2 cellular contexts compared by ENCODE assay signal in the genomic region with DNA sequence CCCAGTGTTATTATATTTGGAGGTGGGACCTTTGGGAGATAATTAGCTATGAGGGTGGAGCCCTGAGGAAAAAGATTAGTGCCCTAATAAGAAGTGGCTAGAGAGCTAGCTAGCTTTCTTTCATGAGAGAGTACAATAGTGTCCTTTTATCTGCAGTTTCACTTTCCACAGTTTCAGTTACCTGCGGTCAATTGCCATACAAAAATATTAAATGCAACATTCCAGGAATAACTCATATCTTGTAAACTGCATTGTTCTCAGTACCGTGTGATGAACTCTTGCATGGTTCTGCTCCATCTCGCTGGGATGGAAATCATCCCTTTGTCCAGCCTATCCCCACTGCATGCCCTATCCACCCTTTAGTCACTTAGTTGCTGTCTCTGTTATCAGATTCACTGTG.
TF ChIP-seq lines count a peak whose summit lies in the region.

No MANE protein-coding gene starts in this region.

TF ChIP-seq in GM23338, 12 proteins besides CTCF, POLR2A, EP300 and RAD21 (continued from another document):
- TF ChIP-seq, protein P1, sequence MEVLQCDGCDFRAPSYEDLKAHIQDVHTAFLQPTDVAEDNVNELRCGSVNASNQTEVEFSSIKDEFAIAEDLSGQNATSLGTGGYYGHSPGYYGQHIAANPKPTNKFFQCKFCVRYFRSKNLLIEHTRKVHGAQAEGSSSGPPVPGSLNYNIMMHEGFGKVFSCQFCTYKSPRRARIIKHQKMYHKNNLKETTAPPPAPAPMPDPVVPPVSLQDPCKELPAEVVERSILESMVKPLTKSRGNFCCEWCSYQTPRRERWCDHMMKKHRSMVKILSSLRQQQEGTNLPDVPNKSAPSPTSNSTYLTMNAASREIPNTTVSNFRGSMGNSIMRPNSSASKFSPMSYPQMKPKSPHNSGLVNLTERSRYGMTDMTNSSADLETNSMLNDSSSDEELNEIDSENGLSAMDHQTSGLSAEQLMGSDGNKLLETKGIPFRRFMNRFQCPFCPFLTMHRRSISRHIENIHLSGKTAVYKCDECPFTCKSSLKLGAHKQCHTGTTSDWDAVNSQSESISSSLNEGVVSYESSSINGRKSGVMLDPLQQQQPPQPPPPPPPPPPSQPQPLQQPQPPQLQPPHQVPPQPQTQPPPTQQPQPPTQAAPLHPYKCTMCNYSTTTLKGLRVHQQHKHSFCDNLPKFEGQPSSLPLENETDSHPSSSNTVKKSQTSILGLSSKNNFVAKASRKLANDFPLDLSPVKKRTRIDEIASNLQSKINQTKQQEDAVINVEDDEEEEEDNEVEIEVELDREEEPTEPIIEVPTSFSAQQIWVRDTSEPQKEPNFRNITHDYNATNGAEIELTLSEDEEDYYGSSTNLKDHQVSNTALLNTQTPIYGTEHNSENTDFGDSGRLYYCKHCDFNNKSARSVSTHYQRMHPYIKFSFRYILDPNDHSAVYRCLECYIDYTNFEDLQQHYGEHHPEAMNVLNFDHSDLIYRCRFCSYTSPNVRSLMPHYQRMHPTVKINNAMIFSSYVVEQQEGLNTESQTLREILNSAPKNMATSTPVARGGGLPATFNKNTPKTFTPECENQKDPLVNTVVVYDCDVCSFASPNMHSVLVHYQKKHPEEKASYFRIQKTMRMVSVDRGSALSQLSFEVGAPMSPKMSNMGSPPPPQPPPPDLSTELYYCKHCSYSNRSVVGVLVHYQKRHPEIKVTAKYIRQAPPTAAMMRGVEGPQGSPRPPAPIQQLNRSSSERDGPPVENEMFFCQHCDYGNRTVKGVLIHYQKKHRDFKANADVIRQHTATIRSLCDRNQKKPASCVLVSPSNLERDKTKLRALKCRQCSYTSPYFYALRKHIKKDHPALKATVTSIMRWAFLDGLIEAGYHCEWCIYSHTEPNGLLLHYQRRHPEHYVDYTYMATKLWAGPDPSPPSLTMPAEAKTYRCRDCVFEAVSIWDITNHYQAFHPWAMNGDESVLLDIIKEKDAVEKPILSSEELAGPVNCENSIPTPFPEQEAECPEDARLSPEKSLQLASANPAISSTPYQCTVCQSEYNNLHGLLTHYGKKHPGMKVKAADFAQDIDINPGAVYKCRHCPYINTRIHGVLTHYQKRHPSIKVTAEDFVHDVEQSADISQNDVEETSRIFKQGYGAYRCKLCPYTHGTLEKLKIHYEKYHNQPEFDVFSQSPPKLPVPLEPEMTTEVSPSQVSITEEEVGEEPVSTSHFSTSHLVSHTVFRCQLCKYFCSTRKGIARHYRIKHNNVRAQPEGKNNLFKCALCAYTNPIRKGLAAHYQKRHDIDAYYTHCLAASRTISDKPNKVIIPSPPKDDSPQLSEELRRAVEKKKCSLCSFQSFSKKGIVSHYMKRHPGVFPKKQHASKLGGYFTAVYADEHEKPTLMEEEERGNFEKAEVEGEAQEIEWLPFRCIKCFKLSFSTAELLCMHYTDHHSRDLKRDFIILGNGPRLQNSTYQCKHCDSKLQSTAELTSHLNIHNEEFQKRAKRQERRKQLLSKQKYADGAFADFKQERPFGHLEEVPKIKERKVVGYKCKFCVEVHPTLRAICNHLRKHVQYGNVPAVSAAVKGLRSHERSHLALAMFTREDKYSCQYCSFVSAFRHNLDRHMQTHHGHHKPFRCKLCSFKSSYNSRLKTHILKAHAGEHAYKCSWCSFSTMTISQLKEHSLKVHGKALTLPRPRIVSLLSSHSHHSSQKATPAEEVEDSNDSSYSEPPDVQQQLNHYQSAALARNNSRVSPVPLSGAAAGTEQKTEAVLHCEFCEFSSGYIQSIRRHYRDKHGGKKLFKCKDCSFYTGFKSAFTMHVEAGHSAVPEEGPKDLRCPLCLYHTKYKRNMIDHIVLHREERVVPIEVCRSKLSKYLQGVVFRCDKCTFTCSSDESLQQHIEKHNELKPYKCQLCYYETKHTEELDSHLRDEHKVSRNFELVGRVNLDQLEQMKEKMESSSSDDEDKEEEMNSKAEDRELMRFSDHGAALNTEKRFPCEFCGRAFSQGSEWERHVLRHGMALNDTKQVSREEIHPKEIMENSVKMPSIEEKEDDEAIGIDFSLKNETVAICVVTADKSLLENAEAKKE (CRISPR knock-in tag; IDR thresholded peaks at IDR 0.05): no peak
- TF ChIP-seq REST (IDR thresholded peaks at IDR 0.05; ENCODE audit: unreplicated experiment) (no peak), ZNF331 (CRISPR knock-in tag; IDR thresholded peaks at IDR 0.05; ENCODE audit: low read depth) (no peak), STAT1 (IDR thresholded peaks at IDR 0.05; ENCODE audit: unreplicated experiment) (no peak), POLR2AphosphoS5 (IDR thresholded peaks at IDR 0.05; ENCODE audit: low read depth) (no peak)
- TF ChIP-seq, protein P2, sequence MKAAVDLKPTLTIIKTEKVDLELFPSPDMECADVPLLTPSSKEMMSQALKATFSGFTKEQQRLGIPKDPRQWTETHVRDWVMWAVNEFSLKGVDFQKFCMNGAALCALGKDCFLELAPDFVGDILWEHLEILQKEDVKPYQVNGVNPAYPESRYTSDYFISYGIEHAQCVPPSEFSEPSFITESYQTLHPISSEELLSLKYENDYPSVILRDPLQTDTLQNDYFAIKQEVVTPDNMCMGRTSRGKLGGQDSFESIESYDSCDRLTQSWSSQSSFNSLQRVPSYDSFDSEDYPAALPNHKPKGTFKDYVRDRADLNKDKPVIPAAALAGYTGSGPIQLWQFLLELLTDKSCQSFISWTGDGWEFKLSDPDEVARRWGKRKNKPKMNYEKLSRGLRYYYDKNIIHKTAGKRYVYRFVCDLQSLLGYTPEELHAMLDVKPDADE (IDR thresholded peaks at IDR 0.05): no peak

TF ChIP-seq in SK-N-SH, 30 proteins besides CTCF, POLR2A, EP300 and RAD21 (continued from another document):
- TF ChIP-seq TAF1 (IDR thresholded peaks at IDR 0.05; ENCODE audit: borderline replicate concordance, low read depth, low read length) (no peak), PBX3 (IDR thresholded peaks at IDR 0.05) (no peak), CHD2 (IDR thresholded peaks at IDR 0.05; ENCODE audit: low read length, partially characterized antibody) (no peak), RFX5 (IDR thresholded peaks at IDR 0.05; ENCODE audit: low read length) (no peak), ELF1 (IDR thresholded peaks at IDR 0.05) (no peak), SIN3A (IDR thresholded peaks at IDR 0.05; ENCODE audit: borderline replicate concordance, low read depth, low read length) (no peak), GATA2 (CRISPR knock-in tag; IDR thresholded peaks at IDR 0.05) (no peak), SMC3 (IDR thresholded peaks at IDR 0.05; ENCODE audit: low read depth, low read length) (no peak)
- TF ChIP-seq, protein P3, sequence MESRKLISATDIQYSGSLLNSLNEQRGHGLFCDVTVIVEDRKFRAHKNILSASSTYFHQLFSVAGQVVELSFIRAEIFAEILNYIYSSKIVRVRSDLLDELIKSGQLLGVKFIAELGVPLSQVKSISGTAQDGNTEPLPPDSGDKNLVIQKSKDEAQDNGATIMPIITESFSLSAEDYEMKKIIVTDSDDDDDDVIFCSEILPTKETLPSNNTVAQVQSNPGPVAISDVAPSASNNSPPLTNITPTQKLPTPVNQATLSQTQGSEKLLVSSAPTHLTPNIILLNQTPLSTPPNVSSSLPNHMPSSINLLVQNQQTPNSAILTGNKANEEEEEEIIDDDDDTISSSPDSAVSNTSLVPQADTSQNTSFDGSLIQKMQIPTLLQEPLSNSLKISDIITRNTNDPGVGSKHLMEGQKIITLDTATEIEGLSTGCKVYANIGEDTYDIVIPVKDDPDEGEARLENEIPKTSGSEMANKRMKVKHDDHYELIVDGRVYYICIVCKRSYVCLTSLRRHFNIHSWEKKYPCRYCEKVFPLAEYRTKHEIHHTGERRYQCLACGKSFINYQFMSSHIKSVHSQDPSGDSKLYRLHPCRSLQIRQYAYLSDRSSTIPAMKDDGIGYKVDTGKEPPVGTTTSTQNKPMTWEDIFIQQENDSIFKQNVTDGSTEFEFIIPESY (IDR thresholded peaks at IDR 0.05; ENCODE audit: borderline replicate concordance, low read depth): no peak
